8 cellular contexts compared by ENCODE assay signal in genomic region chr9:83583151-83584014, GRCh38. TPM values are rescaled to one million over a fixed set of nuclear protein-coding genes. Genes with fewer than 3 reads are reported as not detected.
DNase-seq lines count a peak whose midpoint lies in the region; ATAC-seq and TF ChIP-seq lines count a peak whose summit lies in the region.

No MANE protein-coding gene starts in this region.

- no peaks in the 10 kb centered on the region for H3K9me3 ChIP-seq in prostate gland

- no peak overlapping the region for H3K27ac ChIP-seq in prostate gland

- H3K36me3 ChIP-seq in prostate gland, result no peaks in the 10 kb centered on the region

- no peak for TF ChIP-seq POLR2A in prostate gland (IDR thresholded peaks at IDR 0.05)

- H3K4me3 ChIP-seq in prostate gland, result no peak overlapping the region

- WGBS in prostate gland, result 74% methylated on average over 6 of the region's 6 CpGs

- H3K27me3 ChIP-seq in prostate gland (replicated peaks; ENCODE audit: insufficient read depth), result no peaks in the 10 kb centered on the region

- ATAC-seq in GM21723 (IDR thresholded peaks at IDR 0.05; ENCODE audit: unreplicated experiment) (peak; percentile 72), GM21515 (IDR thresholded peaks at IDR 0.05; ENCODE audit: unreplicated experiment) (no peak)

- peak; percentile 3 to 19 for DNase-seq in SHP77 (lab: John Stamatoyannopoulos, UW)
- no peak for DNase-seq in SHP77 treated with DMSO at 0.1 percent for 48 hours (lab: John Stamatoyannopoulos, UW)
- peak; percentile 8 for DNase-seq in NCI-H1105 (lab: John Stamatoyannopoulos, UW)
- peak; percentile 5 to 8 for DNase-seq in activated CD4-positive, alpha-beta T cell treated with anti-CD3 and anti-CD28 coated beads, Interleukin-2, amount 50 U/mL, for 4 hours
- DNase-seq in globus pallidus (ENCODE audit: low spot score), result peak; percentile 11
- peak; percentile 21 for DNase-seq in prostate gland (ENCODE audit: low spot score)

- intact Hi-C loops in prostate gland (cut with DNase I), result no loop called here

- TF ChIP-seq CTCF in prostate gland (IDR thresholded peaks at IDR 0.05), result peak; percentile 24 to 69 (median 42)

- H3K4me1 ChIP-seq in prostate gland (replicated peaks), result no peaks in the 10 kb centered on the region

RNA-seq across cellular contexts. Expression of gene IDNK, which starts 39.6 kb away (rescaled TPM):
- total RNA-seq in prostate gland, result 10 to 100 TPM in 1 of 2 donors, 1 to 10 TPM in 1; 8.4 to 11.1 TPM

RNA-seq across cellular contexts. Expression of gene FRMD3, which starts 45.2 kb away (rescaled TPM):
- total RNA-seq in prostate gland, result 1 to 10 TPM; 2.3 to 3.4 TPM
